Comparison of ENCODE assay signal across 8 cellular contexts in the genomic region with DNA sequence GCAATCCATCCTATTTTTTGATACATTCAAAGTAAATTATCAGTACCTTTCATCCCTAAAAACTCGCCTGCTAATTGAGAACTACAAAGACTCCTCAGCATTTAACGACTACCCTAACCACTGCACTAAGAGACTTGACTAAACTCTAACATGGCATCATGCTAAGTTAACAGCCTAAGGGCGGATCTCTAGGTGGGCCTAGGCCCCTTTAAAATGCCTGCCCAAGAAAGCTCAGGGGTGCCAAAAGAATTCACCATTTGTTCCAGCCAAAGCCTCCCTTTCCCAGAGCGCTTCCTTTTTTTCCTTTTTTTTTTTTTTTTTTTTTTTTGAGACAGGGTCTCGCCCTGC. TPM values are rescaled to one million over a fixed set of nuclear protein-coding genes. Genes with fewer than 3 reads are reported as not detected.
DNase-seq lines count a peak whose midpoint lies in the region; ATAC-seq and TF ChIP-seq lines count a peak whose summit lies in the region.

No MANE protein-coding gene starts in this region.

- no peaks in the 10 kb centered on the region for H3F3A ChIP-seq in smooth muscle cell (ENCODE audit: low read depth)

- peak overlapping the region; percentile 98 for H2AFZ ChIP-seq in smooth muscle cell (ENCODE audit: low read depth)

- H3K9me3 Mint-ChIP-seq in activated CD8-positive, alpha-beta memory T cell treated with anti-CD3 and anti-CD28 coated beads, Interleukin-2, amount 10 ng/mL, durations not matched to agents 7 days and 5 days (ENCODE audit: low read depth), result no peaks in the 10 kb centered on the region

- peaks cover 23% of the 10 kb centered on the region for H3K79me2 ChIP-seq in smooth muscle cell (ENCODE audit: low read depth)

- H3K4me3 ChIP-seq in WI38 (ENCODE audit: low read depth, low read length), result peak overlapping the region; percentile 80
- H3K4me3 ChIP-seq in smooth muscle cell, result peak overlapping the region; percentile 97

- H3K9ac ChIP-seq in smooth muscle cell (ENCODE audit: low read depth), result peak overlapping the region; percentile 62

- peak overlapping the region; percentile 91 for H3K27ac Mint-ChIP-seq in activated CD8-positive, alpha-beta memory T cell treated with anti-CD3 and anti-CD28 coated beads, Interleukin-2, amount 10 ng/mL, durations not matched to agents 7 days and 5 days

- TF ChIP-seq CTCF in WI38 (IDR thresholded peaks at IDR 0.05; ENCODE audit: low read depth, low read length), result no peak
- TF ChIP-seq CTCF in smooth muscle cell (IDR thresholded peaks at IDR 0.05; ENCODE audit: borderline replicate concordance, insufficient read depth, poor library complexity, severe bottlenecking), result no peak

- no peak for DNase-seq in activated CD8-positive, alpha-beta memory T cell treated with anti-CD3 and anti-CD28 coated beads, Interleukin-2, amount 10 ng/mL, durations not matched to agents 7 days and 5 days
- no peak for DNase-seq in activated CD8-positive, alpha-beta memory T cell treated with anti-CD3 and anti-CD28 coated beads, Interleukin-2, amount 50 U/mL, for 4 hours
- no peak for DNase-seq in left ventricle myocardium superior
- no peak for DNase-seq in smooth muscle cell (lab: John Stamatoyannopoulos, UW; ENCODE audit: unreplicated experiment)
- DNase-seq in HuH-7.5 (ENCODE audit: low spot score), result no peak
- no peak for DNase-seq in Kasumi-1 (lab: John Stamatoyannopoulos, UW)
- no peak for DNase-seq in stimulated activated CD4-positive, alpha-beta T cell treated with anti-CD3 and anti-CD28 coated beads, Interleukin-15, amount 100 ng/mL, for 24 hours

- peaks cover 2% of the 10 kb centered on the region for H3K36me3 Mint-ChIP-seq in activated CD8-positive, alpha-beta memory T cell treated with anti-CD3 and anti-CD28 coated beads, Interleukin-2, amount 10 ng/mL, durations not matched to agents 7 days and 5 days

- H3K4me2 ChIP-seq in smooth muscle cell, result peak overlapping the region; percentile 98

- intact Hi-C loops in left ventricle myocardium superior (cut with micrococcal nuclease), result no loop called here

- peaks cover under 1% of the 10 kb centered on the region for H3K36me3 ChIP-seq in smooth muscle cell (ENCODE audit: low read depth)

- H4K20me1 ChIP-seq in smooth muscle cell (ENCODE audit: low read depth), result no peaks in the 10 kb centered on the region

- H3K27me3 ChIP-seq in smooth muscle cell (ENCODE audit: low read depth), result no peaks in the 10 kb centered on the region

- H3K9me3 ChIP-seq in smooth muscle cell (replicated peaks; ENCODE audit: low read depth), result no peaks in the 10 kb centered on the region

- H3K27me3 Mint-ChIP-seq in activated CD8-positive, alpha-beta memory T cell treated with anti-CD3 and anti-CD28 coated beads, Interleukin-2, amount 10 ng/mL, durations not matched to agents 7 days and 5 days, result no peaks in the 10 kb centered on the region

- WGBS in smooth muscle cell (ENCODE audit: low lambda C conversion rate), result 52% methylated on average over 5 of the region's 5 CpGs

- peak; percentile 18 for ATAC-seq in activated CD8-positive, alpha-beta memory T cell treated with anti-CD3 and anti-CD28 coated beads, Interleukin-2, amount 10 ng/mL, durations not matched to agents 7 days and 5 days
- ATAC-seq in left ventricle myocardium superior, result peak; percentile 12

- peak overlapping the region; percentile 10 for H3K27ac ChIP-seq in smooth muscle cell (ENCODE audit: low read depth)

- CTCF ChIA-PET in activated CD8-positive, alpha-beta memory T cell treated with anti-CD3 and anti-CD28 coated beads, Interleukin-2, amount 10 ng/mL, durations not matched to agents 7 days and 5 days (lab: Charles Lee), result interaction anchor here (0.8 to 1.4 kb wide), 4 partner anchors 122 to 343 kb away, joined by 3 to 4 read pairs (median 3); no protein-coding TSS in a partner anchor

- H3K4me1 ChIP-seq in smooth muscle cell (ENCODE audit: low read depth), result peaks cover 10% of the 10 kb centered on the region

- H3K4me3 Mint-ChIP-seq in activated CD8-positive, alpha-beta memory T cell treated with anti-CD3 and anti-CD28 coated beads, Interleukin-2, amount 10 ng/mL, durations not matched to agents 7 days and 5 days, result peak overlapping the region; percentile 85

- peaks cover 20% of the 10 kb centered on the region for H3K4me1 Mint-ChIP-seq in activated CD8-positive, alpha-beta memory T cell treated with anti-CD3 and anti-CD28 coated beads, Interleukin-2, amount 10 ng/mL, durations not matched to agents 7 days and 5 days

RNA-seq across cellular contexts. Expression of a gene that starts 0.6 kb away (rescaled TPM):
- total RNA-seq in activated CD8-positive, alpha-beta memory T cell treated with anti-CD3 and anti-CD28 coated beads, Interleukin-2, amount 10 ng/mL, durations not matched to agents 7 days and 5 days, result 10 to 100 TPM; 26.7 to 27.9 TPM
- total RNA-seq in left ventricle myocardium superior (21.3 TPM), smooth muscle cell (9.6 and 11.0 TPM in 2 replicates)
- 7.1 and 8.6 TPM in 2 replicates for polyA plus RNA-seq in smooth muscle cell

RNA-seq across cellular contexts. Expression of a gene that starts 6.1 kb away (rescaled TPM):
- not detected for total RNA-seq in activated CD8-positive, alpha-beta memory T cell treated with anti-CD3 and anti-CD28 coated beads, Interleukin-2, amount 10 ng/mL, durations not matched to agents 7 days and 5 days
- total RNA-seq in left ventricle myocardium superior (not detected), smooth muscle cell (not detected in 2 replicates)
- polyA plus RNA-seq in smooth muscle cell, result 0.33 TPM in 1 of 2 replicates, not detected in the other

RNA-seq across cellular contexts. Expression of a gene that starts 23.3 kb away (rescaled TPM):
- total RNA-seq in activated CD8-positive, alpha-beta memory T cell treated with anti-CD3 and anti-CD28 coated beads, Interleukin-2, amount 10 ng/mL, durations not matched to agents 7 days and 5 days, result not detected
- total RNA-seq in left ventricle myocardium superior (not detected), smooth muscle cell (not detected in 2 replicates)
- polyA plus RNA-seq in smooth muscle cell, result 0.35 TPM in 1 of 2 replicates, not detected in the other

RNA-seq across cellular contexts. Expression of a gene that starts 59.2 kb away (rescaled TPM):
- 10 to 100 TPM; 18.0 to 24.9 TPM for total RNA-seq in activated CD8-positive, alpha-beta memory T cell treated with anti-CD3 and anti-CD28 coated beads, Interleukin-2, amount 10 ng/mL, durations not matched to agents 7 days and 5 days
- 4.1 TPM for total RNA-seq in left ventricle myocardium superior
- total RNA-seq in smooth muscle cell, result 1.6 and 2.3 TPM in 2 replicates
- 1.6 and 4.5 TPM in 2 replicates for polyA plus RNA-seq in smooth muscle cell
